18 cellular contexts compared by ENCODE assay signal in the genomic region with DNA sequence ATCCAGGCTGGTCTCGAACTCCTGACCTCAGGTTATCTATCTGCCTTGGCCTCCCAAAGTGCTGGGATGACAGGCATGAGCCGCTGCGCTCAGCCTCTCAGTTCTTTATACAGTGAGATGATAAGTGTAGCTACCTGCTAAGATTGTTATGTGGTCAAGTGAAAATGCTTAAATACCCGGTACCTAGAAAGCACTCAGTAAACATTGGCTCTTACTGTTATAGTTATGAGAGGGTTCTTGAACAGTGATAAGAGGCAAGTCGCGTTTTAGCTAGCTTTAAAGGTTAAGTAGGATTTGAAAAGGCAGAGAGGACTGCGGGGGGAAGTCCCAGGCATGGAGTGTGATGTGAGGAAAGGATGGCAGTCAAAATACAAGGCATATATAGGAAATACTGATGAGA. TPM values are rescaled to one million over a fixed set of nuclear protein-coding genes. Genes with fewer than 3 reads are reported as not detected.
DNase-seq lines count a peak whose midpoint lies in the region; ATAC-seq and TF ChIP-seq lines count a peak whose summit lies in the region.
"Had no signal": no experiment of that assay in that cellular context is flagged by ENCODE, and none has a peak within 500 bp of the region (broad histone marks: within the 10 kb centered on the region; RNA-seq: fewer than 3 reads in every experiment).

No MANE protein-coding gene starts in this region.

- intact Hi-C loops in CD8-positive, alpha-beta T cell (cut with DNase I, micrococcal nuclease): loop anchor here in 1 of 2 experiments (5.0 to 10.0 kb wide), 2 partner anchors 463 to 815 kb away; partner anchors contain the start of gene ZNF655

- peak overlapping the region; percentile 28 for H3K27ac Mint-ChIP-seq in CD8-positive, alpha-beta T cell
- H3K27ac Mint-ChIP-seq in activated naive CD8-positive, alpha-beta T cell treated with anti-CD3 and anti-CD28 coated beads, Interleukin-2, amount 50 U/mL, for 24 hours: peak overlapping the region; percentile 49

- H3K9me3 Mint-ChIP-seq in CD8-positive, alpha-beta T cell: no peaks in the 10 kb centered on the region
- no peaks in the 10 kb centered on the region for H3K9me3 Mint-ChIP-seq in activated naive CD8-positive, alpha-beta T cell treated with anti-CD3 and anti-CD28 coated beads, Interleukin-2, amount 50 U/mL, for 24 hours

- TF ChIP-seq CTCF in CD8-positive, alpha-beta T cell (IDR thresholded peaks at IDR 0.05): no peak
- no peak for TF ChIP-seq CTCF in HEK293 (tag by site-specific recombination; IDR thresholded peaks at IDR 0.05)

- H3K36me3 Mint-ChIP-seq in CD8-positive, alpha-beta T cell: peaks cover 52% of the 10 kb centered on the region
- peaks cover 52% of the 10 kb centered on the region for H3K36me3 Mint-ChIP-seq in activated naive CD8-positive, alpha-beta T cell treated with anti-CD3 and anti-CD28 coated beads, Interleukin-2, amount 50 U/mL, for 24 hours (ENCODE audit: low read depth)

- CTCF ChIA-PET in CD8-positive, alpha-beta T cell (lab: Charles Lee): interaction anchor here (1.7 to 1.8 kb wide), 2 partner anchors 26 to 430 kb away, joined by 4 to 5 read pairs; no protein-coding TSS in a partner anchor
- CTCF ChIA-PET in HEK293 (lab: Yijun Ruan, JAX): interaction anchor here (0.6 to 1.2 kb wide), 5 partner anchors 28 to 456 kb away, joined by 3 to 4 read pairs (median 4); no protein-coding TSS in a partner anchor

- H3K9ac ChIP-seq in mucosa of stomach (ENCODE audit: low read length): peak overlapping the region; percentile 33
- H3K9ac ChIP-seq: BLaER1, KMS-11, parathyroid adenoma had no signal

- H3K9me3 ChIP-seq in CD8-positive, alpha-beta T cell (ENCODE audit: low read length): no peaks in the 10 kb centered on the region
- H3K9me3 ChIP-seq in HEK293 (ENCODE audit: control insufficient read depth, insufficient read depth, low read depth, low read length) (no peaks in the 10 kb centered on the region), mucosa of stomach (ENCODE audit: control insufficient read depth, low read length) (no peaks in the 10 kb centered on the region)
- H3K9me3 ChIP-seq: BLaER1, esophagus muscularis mucosa, mucosa of descending colon had no signal

- H3K27me3 ChIP-seq in CD8-positive, alpha-beta T cell (ENCODE audit: insufficient read depth, low read length): no peaks in the 10 kb centered on the region
- H3K27me3 ChIP-seq in mucosa of stomach (ENCODE audit: control insufficient read depth, insufficient read depth, low read length): no peaks in the 10 kb centered on the region
- H3K27me3 ChIP-seq: BLaER1, esophagus muscularis mucosa had no signal

- H3K4me3 ChIP-seq in CD8-positive, alpha-beta T cell (ENCODE audit: low read depth, low read length): no peak overlapping the region
- H3K4me3 ChIP-seq in HEK293 (ENCODE audit: low read depth, low read length): no peak overlapping the region
- no peak overlapping the region for H3K4me3 ChIP-seq in mucosa of stomach (ENCODE audit: low read length)
- H3K4me3 ChIP-seq: BLaER1, esophagus muscularis mucosa, mucosa of descending colon had no signal

- H3K36me3 ChIP-seq in CD8-positive, alpha-beta T cell (ENCODE audit: insufficient read depth, low read length): peaks cover 15% of the 10 kb centered on the region
- H3K36me3 ChIP-seq in HEK293 (ENCODE audit: control insufficient read depth in 2 of 2, insufficient read depth in 1 of 2, low read length in 2 of 2): peaks cover 32 to 40% of the 10 kb centered on the region in 2 experiments
- peaks cover 17% of the 10 kb centered on the region for H3K36me3 ChIP-seq in mucosa of stomach (ENCODE audit: control insufficient read depth, insufficient read depth, low read length)

- no peaks in the 10 kb centered on the region for H3K27me3 Mint-ChIP-seq in CD8-positive, alpha-beta T cell (ENCODE audit: low read depth)
- no peaks in the 10 kb centered on the region for H3K27me3 Mint-ChIP-seq in activated naive CD8-positive, alpha-beta T cell treated with anti-CD3 and anti-CD28 coated beads, Interleukin-2, amount 50 U/mL, for 24 hours

- no peak for ATAC-seq in CD8-positive, alpha-beta T cell
- peak; percentile 33 for ATAC-seq in activated naive CD8-positive, alpha-beta T cell treated with anti-CD3 and anti-CD28 coated beads, Interleukin-2, amount 50 U/mL, for 24 hours
- ATAC-seq: mucosa of descending colon had no signal

- H3K4me3 Mint-ChIP-seq in CD8-positive, alpha-beta T cell: no peak overlapping the region
- H3K4me3 Mint-ChIP-seq in activated naive CD8-positive, alpha-beta T cell treated with anti-CD3 and anti-CD28 coated beads, Interleukin-2, amount 50 U/mL, for 24 hours: no peak overlapping the region

- POLR2A ChIA-PET in CD8-positive, alpha-beta T cell (lab: Charles Lee): interaction anchor here (0.9 to 1.2 kb wide), 2 partner anchors 9 to 101 kb away, joined by 3 to 5 read pairs; partner anchors contain the start of gene TRIM4
- POLR2A ChIA-PET in HEK293 (lab: Yijun Ruan, JAX): no interaction called here

- H3K4me1 Mint-ChIP-seq in CD8-positive, alpha-beta T cell (ENCODE audit: low read depth): peaks cover 57% of the 10 kb centered on the region
- peaks cover 61% of the 10 kb centered on the region for H3K4me1 Mint-ChIP-seq in activated naive CD8-positive, alpha-beta T cell treated with anti-CD3 and anti-CD28 coated beads, Interleukin-2, amount 50 U/mL, for 24 hours

- peaks cover 22% of the 10 kb centered on the region for H3K4me1 ChIP-seq in CD8-positive, alpha-beta T cell (ENCODE audit: insufficient read depth, low read length)
- H3K4me1 ChIP-seq in HEK293 (ENCODE audit: control insufficient read depth, insufficient read depth, low read length) (peaks cover 7% of the 10 kb centered on the region; the same call in 1 of the 2 replicates), mucosa of stomach (ENCODE audit: control insufficient read depth, insufficient read depth, low read length) (peaks cover 75% of the 10 kb centered on the region)

- no peak for DNase-seq in CD8-positive, alpha-beta T cell
- no peak for DNase-seq in activated naive CD8-positive, alpha-beta T cell treated with anti-CD3 and anti-CD28 coated beads, Interleukin-2, amount 50 U/mL, for 24 hours
- DNase-seq in NCI-H1436 (lab: John Stamatoyannopoulos, UW): no peak
- DNase-seq in AG08395 (ENCODE audit: low spot score): no peak
- no peak for DNase-seq in NCI-H146 (lab: John Stamatoyannopoulos, UW)
- DNase-seq in NCI-H82 (lab: John Stamatoyannopoulos, UW): no peak
- DNase-seq: cortex of kidney; mucosa of descending colon; NCI-H1105 treated with DMSO at 0.1 percent for 48 hours; NCI-H510A; small intestine; stimulated activated naive CD4-positive, alpha-beta T cell treated with Interleukin-2 at 50 U/mL for 16 hours had no signal

- H3K27ac ChIP-seq in CD8-positive, alpha-beta T cell (ENCODE audit: low read depth, low read length): no peak overlapping the region
- H3K27ac ChIP-seq in HEK293 (ENCODE audit: extremely low read depth, low read depth, low read length): no peak overlapping the region
- H3K27ac ChIP-seq: BLaER1, KMS-11, parathyroid adenoma had no signal

TF ChIP-seq in HEK293, 187 proteins besides CTCF, POLR2A, EP300 and RAD21:
- TF ChIP-seq GFI1B (tag by site-specific recombination; IDR thresholded peaks at IDR 0.05) (no peak), ZNF19 (tag by site-specific recombination; IDR thresholded peaks at IDR 0.05; ENCODE audit: low read depth) (no peak), ZNF549 (tag by site-specific recombination; IDR thresholded peaks at IDR 0.05) (no peak), ZBTB20 (tag by site-specific recombination; IDR thresholded peaks at IDR 0.05) (no peak), ZNF112 (tag by site-specific recombination; IDR thresholded peaks at IDR 0.05) (no peak), ZNF558 (tag by site-specific recombination; IDR thresholded peaks at IDR 0.05) (no peak), BCL6B (tag by site-specific recombination; IDR thresholded peaks at IDR 0.05) (peak; percentile 46; the same call in 1 of the 2 replicates), ZNF747 (tag by site-specific recombination; IDR thresholded peaks at IDR 0.05) (no peak), ZNF341 (tag by site-specific recombination; IDR thresholded peaks at IDR 0.05; ENCODE audit: low read depth) (no peak), KLF1 (tag by site-specific recombination; IDR thresholded peaks at IDR 0.05) (no peak), ZSCAN23 (tag by site-specific recombination; IDR thresholded peaks at IDR 0.05) (no peak), PRDM1 (tag by site-specific recombination; IDR thresholded peaks at IDR 0.05) (peak; percentile 31; the same call in 1 of the 2 replicates), ZNF423 (tag by site-specific recombination; IDR thresholded peaks at IDR 0.05) (no peak)
- TF ChIP-seq, protein P1, sequence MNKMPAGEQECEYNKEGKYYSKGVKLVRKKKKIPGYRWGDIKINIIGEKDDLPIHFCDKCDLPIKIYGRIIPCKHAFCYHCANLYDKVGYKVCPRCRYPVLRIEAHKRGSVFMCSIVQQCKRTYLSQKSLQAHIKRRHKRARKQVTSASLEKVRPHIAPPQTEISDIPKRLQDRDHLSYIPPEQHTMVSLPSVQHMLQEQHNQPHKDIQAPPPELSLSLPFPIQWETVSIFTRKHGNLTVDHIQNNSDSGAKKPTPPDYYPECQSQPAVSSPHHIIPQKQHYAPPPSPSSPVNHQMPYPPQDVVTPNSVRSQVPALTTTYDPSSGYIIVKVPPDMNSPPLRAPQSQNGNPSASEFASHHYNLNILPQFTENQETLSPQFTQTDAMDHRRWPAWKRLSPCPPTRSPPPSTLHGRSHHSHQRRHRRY (tag by site-specific recombination; IDR thresholded peaks at IDR 0.05): no peak
TF ChIP-seq in HEK293: peak in this region for 2.

RNA-seq across cellular contexts. Expression of gene ZKSCAN1, which starts 4.5 kb away (rescaled TPM):
- total RNA-seq in CD8-positive, alpha-beta T cell: 10 to 100 TPM; 30.0 to 35.9 TPM

RNA-seq across cellular contexts. Expression of gene ZSCAN21, which starts 29.7 kb away (rescaled TPM):
- 1 to 10 TPM; 4.8 to 5.7 TPM for total RNA-seq in CD8-positive, alpha-beta T cell

RNA-seq across cellular contexts. Expression of gene AZGP1, which starts 44.1 kb away (rescaled TPM):
- total RNA-seq in CD8-positive, alpha-beta T cell: not detected
